Comparison of ENCODE assay signal across 26 cellular contexts in the genomic region with DNA sequence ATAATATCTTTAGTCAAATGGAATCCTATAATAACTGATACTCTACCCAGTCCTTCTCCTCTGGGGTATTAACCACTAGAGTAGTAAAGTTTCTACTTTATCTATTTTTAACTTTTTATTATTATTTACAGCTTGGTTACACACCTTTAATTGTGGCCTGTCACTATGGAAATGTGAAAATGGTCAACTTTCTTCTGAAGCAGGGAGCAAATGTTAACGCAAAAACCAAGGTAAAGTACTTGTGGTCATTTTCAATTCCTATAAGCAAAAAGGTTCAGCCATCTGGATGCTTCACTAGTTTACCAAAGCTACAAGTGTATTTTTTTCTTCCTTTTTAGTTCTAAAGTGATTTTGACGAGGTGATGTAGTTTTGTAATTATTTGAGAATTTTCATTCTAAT.
"Had no signal": no experiment of that assay in that cellular context is flagged by ENCODE, and none has a peak within 500 bp of the region (broad histone marks: within the 10 kb centered on the region; RNA-seq: fewer than 3 reads in every experiment).

No MANE protein-coding gene starts in this region.

- FAIRE-seq: small intestine had no signal

- DNase-seq: natural killer cell; occipital lobe; ovary; posterior cingulate gyrus; psoas muscle; right cardiac atrium; right lobe of liver; sigmoid colon; small intestine; stimulated activated CD4-positive, alpha-beta T cell treated with anti-CD3 and anti-CD28 coated beads, Interleukin-15, amount 100 ng/mL, for 24 hours; stimulated activated CD4-positive, alpha-beta T cell treated with anti-CD3 and anti-CD28 coated beads, Interleukin-4, amount 100 ng/mL, for 1 hour; stimulated activated CD4-positive, alpha-beta T cell treated with anti-CD3 and anti-CD28 coated beads, Interleukin-4, amount 100 ng/mL, for 4 hours; stimulated activated CD8-positive, alpha-beta memory T cell treated with anti-CD3 and anti-CD28 coated beads, Interleukin-4, amount 100 ng/mL, for 48 hours; stimulated activated naive CD4-positive, alpha-beta T cell; stimulated activated naive CD8-positive, alpha-beta T cell treated with anti-CD3 and anti-CD28 coated beads, Interleukin-15, amount 100 ng/mL, for 72 hours; stimulated activated naive CD8-positive, alpha-beta T cell treated with anti-CD3 and anti-CD28 coated beads, Interleukin-15, Interleukin-2, amounts not matched to agents 100 U/mL and 50 U/mL, for 24 hours; substantia nigra; testis; tibial artery; transverse colon; upper lobe of right lung; uterus had no signal

- H3K4me2 ChIP-seq: neural progenitor cell had no signal

- H3K36me3 ChIP-seq: ovary, right lobe of liver, suprapubic skin, transverse colon, upper lobe of right lung, uterus had no signal

- H3K4me3 ChIP-seq: neural progenitor cell, ovary, psoas muscle, right lobe of liver, sigmoid colon, suprapubic skin, testis, tibial artery, transverse colon, upper lobe of right lung, uterus had no signal

- H3K9me3 ChIP-seq: ovary, psoas muscle, right lobe of liver, sigmoid colon, suprapubic skin, testis, tibial artery, transverse colon, upper lobe of right lung, uterus had no signal

- ATAC-seq: natural killer cell; psoas muscle; right cardiac atrium; right lobe of liver; stimulated activated memory B cell treated with anti-CD40 and anti-IgM and Interleukin-4, amounts not matched to agents 10 μg/mL and 1 μg/mL and 100 μg/mL, for 72 hours; stimulated activated naive CD8-positive, alpha-beta T cell treated with anti-CD3 and anti-CD28 coated beads, Interleukin-15, amount 100 ng/mL, for 72 hours; stimulated activated naive CD8-positive, alpha-beta T cell treated with anti-CD3 and anti-CD28 coated beads, Interleukin-15, Interleukin-2, amounts not matched to agents 100 U/mL and 50 U/mL, for 24 hours; upper lobe of right lung had no signal

- H3K27ac ChIP-seq: neural progenitor cell, ovary, parathyroid adenoma, psoas muscle, right lobe of liver, suprapubic skin, testis, tibial artery, transverse colon, upper lobe of right lung, uterus had no signal

- H3K79me2 ChIP-seq: parathyroid adenoma had no signal

- H3K4me1 ChIP-seq: parathyroid adenoma, psoas muscle, right lobe of liver, suprapubic skin, upper lobe of right lung, uterus had no signal

- H3K9ac ChIP-seq: neural progenitor cell, parathyroid adenoma had no signal

- H2AFZ ChIP-seq: neural progenitor cell, parathyroid adenoma had no signal

- H3K27me3 ChIP-seq: neural progenitor cell, ovary, right lobe of liver, sigmoid colon, suprapubic skin, testis, tibial artery, transverse colon, uterus had no signal
